Comparison of ENCODE assay signal across 10 cellular contexts in the genomic region with DNA sequence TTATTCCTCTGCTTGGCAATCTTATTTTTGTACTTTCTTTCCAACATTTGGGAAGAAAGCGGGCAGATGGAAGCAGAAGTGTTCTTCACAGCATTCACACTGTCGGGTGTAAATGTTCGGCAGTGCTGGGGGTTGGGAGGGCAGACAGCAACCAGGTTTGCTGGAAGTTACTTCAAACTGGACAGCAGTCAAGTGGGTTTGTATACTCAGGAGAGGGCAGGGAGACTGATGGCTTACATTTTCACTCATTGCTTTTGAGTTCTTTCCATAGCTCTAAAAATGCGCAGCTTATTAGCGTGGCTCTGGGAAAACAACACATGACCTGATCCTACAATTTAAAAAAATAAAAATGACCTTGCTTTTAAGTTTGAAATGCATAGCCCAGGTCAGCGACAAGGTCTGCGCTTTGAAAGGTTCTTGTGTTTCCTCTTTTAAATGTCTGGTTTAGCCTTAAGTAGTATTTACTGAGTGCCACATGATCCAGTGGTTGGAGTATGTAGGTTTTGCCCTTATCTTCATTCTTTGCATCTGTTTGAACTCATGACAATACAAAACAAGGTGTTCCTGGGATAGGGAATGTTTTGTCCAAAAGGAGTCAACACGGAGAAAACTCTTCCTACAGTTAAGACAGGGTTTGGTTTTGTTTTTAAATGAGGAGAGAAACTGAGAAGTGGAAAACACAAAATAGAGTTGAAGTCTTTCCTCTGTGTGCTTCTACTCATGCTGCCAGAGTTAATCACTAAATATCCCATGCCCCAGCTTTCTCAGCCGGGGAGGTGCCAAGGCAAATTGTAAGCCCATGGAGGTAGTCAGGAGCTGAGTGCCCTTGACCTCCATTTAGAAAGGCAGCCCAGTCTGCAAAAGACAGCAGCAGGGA.
DNase-seq lines count a peak whose midpoint lies in the region; ATAC-seq and TF ChIP-seq lines count a peak whose summit lies in the region.
"Had no signal": no experiment of that assay in that cellular context is flagged by ENCODE, and none has a peak within 500 bp of the region (broad histone marks: within the 10 kb centered on the region; RNA-seq: fewer than 3 reads in every experiment).

No MANE protein-coding gene starts in this region.

- H3K27me3 Mint-ChIP-seq in naive thymus-derived CD8-positive, alpha-beta T cell, result peaks cover 6 to 12% (median 9%) of the 10 kb centered on the region in 5 donors

- H3K36me3 Mint-ChIP-seq in naive thymus-derived CD8-positive, alpha-beta T cell, result peaks cover 4 to 10% (median 5%) of the 10 kb centered on the region in 3 donors

- DNase-seq in AG09309 (ENCODE audit: low read depth), result no peak
- peak; percentile 37 for DNase-seq in RPMI8226
- DNase-seq in epithelial cell of prostate (ENCODE audit: low read depth, low spot score), result no peak
- DNase-seq in naive thymus-derived CD8-positive, alpha-beta T cell, result no peak
- DNase-seq in GM13976 (ENCODE audit: low spot score), result no peak
- DNase-seq in NCI-H446 treated with DMSO at 0.1 percent for 48 hours (lab: John Stamatoyannopoulos, UW), result no peak
- DNase-seq in GM03348 (ENCODE audit: low spot score), result no peak
- DNase-seq: DMS79 treated with DMSO at 0.1 percent for 48 hours, Karpas-422 had no signal

- peak overlapping the region in 3 of 10 donors; percentile 8 to 43 (median 41) for H3K27ac Mint-ChIP-seq in naive thymus-derived CD8-positive, alpha-beta T cell

- no peaks in the 10 kb centered on the region for H3K9me3 Mint-ChIP-seq in naive thymus-derived CD8-positive, alpha-beta T cell

- peaks cover 9 to 27% (median 16%) of the 10 kb centered on the region in 4 donors for H3K4me1 Mint-ChIP-seq in naive thymus-derived CD8-positive, alpha-beta T cell

- in situ Hi-C loops in GM13976 (cut with MboI; ENCODE audit: low sequenced_read_pairs, unreplicated experiment), result loop anchor here (10.0 kb wide), 1 partner anchor 56 kb away; no protein-coding TSS in a partner anchor

- H3K27ac ChIP-seq in epithelial cell of prostate, result peak overlapping the region; percentile 57

- peak overlapping the region in 8 of 10 donors; percentile 14 to 57 (median 22) for H3K4me3 Mint-ChIP-seq in naive thymus-derived CD8-positive, alpha-beta T cell

- peak overlapping the region; percentile 22 for H3K4me3 ChIP-seq in AG09309 (ENCODE audit: control insufficient read depth, low read depth, low read length)

- POLR2A ChIA-PET in naive thymus-derived CD8-positive, alpha-beta T cell (lab: Charles Lee), result no interaction called here

- TF ChIP-seq CTCF in AG09309 (IDR thresholded peaks at IDR 0.05; ENCODE audit: control insufficient read depth, insufficient read depth, low read depth, low read length, missing control alignments) (no peak), GM13976 (IDR thresholded peaks at IDR 0.05; ENCODE audit: borderline replicate concordance, control extremely low read depth, extremely low read depth, insufficient read depth, missing control alignments) (no peak)

- ATAC-seq in naive thymus-derived CD8-positive, alpha-beta T cell, result no peak
- ATAC-seq in HG03039 (IDR thresholded peaks at IDR 0.05; ENCODE audit: unreplicated experiment), result no peak
